9 cellular contexts compared by ENCODE assay signal in genomic region chr11:117876049-117876340, GRCh38. TPM values are rescaled to one million over a fixed set of nuclear protein-coding genes. Genes with fewer than 3 reads are reported as not detected.
DNase-seq lines count a peak whose midpoint lies in the region; ATAC-seq, FAIRE-seq and TF ChIP-seq lines count a peak whose summit lies in the region.
"Had no signal": no experiment of that assay in that cellular context is flagged by ENCODE, and none has a peak within 500 bp of the region (broad histone marks: within the 10 kb centered on the region; RNA-seq: fewer than 3 reads in every experiment).

No MANE protein-coding gene starts in this region.

- peaks cover 4% of the 10 kb centered on the region for H4K20me1 ChIP-seq in astrocyte (ENCODE audit: insufficient read depth, low read length)

- 0% methylated on average over 8 of the region's 10 CpGs for WGBS in right lobe of liver (ENCODE audit: insufficient coverage, low coverage, low lambda C conversion rate, missing lambda C conversion rate)

- peaks cover 61% of the 10 kb centered on the region for H3K27me3 Mint-ChIP-seq in activated CD4-positive, alpha-beta T cell treated with anti-CD3 and anti-CD28 coated beads, Interleukin-2, amount 10 ng/mL, durations not matched to agents 7 days and 5 days
- H3K27me3 Mint-ChIP-seq in astrocyte (ENCODE audit: low read depth, unreplicated experiment): peaks cover 75% of the 10 kb centered on the region

- H3K4me1 Mint-ChIP-seq in activated CD4-positive, alpha-beta T cell treated with anti-CD3 and anti-CD28 coated beads, Interleukin-2, amount 10 ng/mL, durations not matched to agents 7 days and 5 days: peaks cover 40% of the 10 kb centered on the region
- peaks cover 7% of the 10 kb centered on the region for H3K4me1 Mint-ChIP-seq in astrocyte (ENCODE audit: low read depth, unreplicated experiment)

- no peaks in the 10 kb centered on the region for H3K9me3 ChIP-seq in astrocyte (ENCODE audit: insufficient read depth, low read depth, low read length)
- no peaks in the 10 kb centered on the region for H3K9me3 ChIP-seq in right lobe of liver

- H3K9me3 Mint-ChIP-seq in activated CD4-positive, alpha-beta T cell treated with anti-CD3 and anti-CD28 coated beads, Interleukin-2, amount 10 ng/mL, durations not matched to agents 7 days and 5 days: no peaks in the 10 kb centered on the region
- peaks cover 6% of the 10 kb centered on the region for H3K9me3 Mint-ChIP-seq in astrocyte (ENCODE audit: unreplicated experiment)

- H3K36me3 ChIP-seq in astrocyte (ENCODE audit: insufficient read depth, low read length) (no peaks in the 10 kb centered on the region), right lobe of liver (no peaks in the 10 kb centered on the region)

- peak overlapping the region; percentile 63 for H3K4me3 ChIP-seq in astrocyte (ENCODE audit: insufficient read depth, low read depth, low read length)
- peak overlapping the region; percentile 39 to 48 (median 42) for H3K4me3 ChIP-seq in right lobe of liver

- intact Hi-C loops in right lobe of liver (cut with DNase I): no loop called here

- POLR2A ChIA-PET in activated CD4-positive, alpha-beta T cell treated with anti-CD3 and anti-CD28 coated beads, Interleukin-2, amount 10 ng/mL, durations not matched to agents 7 days and 5 days (lab: Charles Lee): no interaction called here

- H3K36me3 Mint-ChIP-seq in activated CD4-positive, alpha-beta T cell treated with anti-CD3 and anti-CD28 coated beads, Interleukin-2, amount 10 ng/mL, durations not matched to agents 7 days and 5 days (ENCODE audit: low read depth): no peaks in the 10 kb centered on the region
- no peaks in the 10 kb centered on the region for H3K36me3 Mint-ChIP-seq in astrocyte (ENCODE audit: low read depth, unreplicated experiment)

- no peaks in the 10 kb centered on the region for H3K79me2 ChIP-seq in astrocyte (ENCODE audit: insufficient read depth, low read length)

- DNase-seq in activated CD4-positive, alpha-beta T cell treated with anti-CD3 and anti-CD28 coated beads, Interleukin-2, amount 10 ng/mL, durations not matched to agents 7 days and 5 days: no peak
- DNase-seq in activated CD4-positive, alpha-beta T cell treated with anti-CD3 and anti-CD28 coated beads for 4 hours: no peak
- DNase-seq in astrocyte (ENCODE audit: low read depth): no peak
- no peak for DNase-seq in right lobe of liver
- DNase-seq: NCI-H1048 had no signal

- no peak for FAIRE-seq in astrocyte (lab: Jason Lieb, UNC)

- no peak for TF ChIP-seq POLR2A in right lobe of liver (IDR thresholded peaks at IDR 0.05)

- ATAC-seq in right lobe of liver (no peak), HG02678 (IDR thresholded peaks at IDR 0.05; ENCODE audit: unreplicated experiment) (no peak), HG03378 (IDR thresholded peaks at IDR 0.05; ENCODE audit: unreplicated experiment) (no peak), GM18867 (IDR thresholded peaks at IDR 0.05; ENCODE audit: unreplicated experiment) (no peak)

- H3K4me1 ChIP-seq in astrocyte (ENCODE audit: insufficient read depth, low read length): peaks cover 5% of the 10 kb centered on the region
- no peaks in the 10 kb centered on the region for H3K4me1 ChIP-seq in right lobe of liver

- TF ChIP-seq CTCF in astrocyte (IDR thresholded peaks at IDR 0.05; ENCODE audit: insufficient read depth, low read depth, low read length) (no peak), right lobe of liver (IDR thresholded peaks at IDR 0.05) (no peak)

- H3K27ac ChIP-seq in astrocyte (ENCODE audit: low read depth, low read length) (no peak overlapping the region), right lobe of liver (peak overlapping the region in 2 of 3 donors; percentile 43 to 78), temporal lobe (ENCODE audit: low read depth, low read length) (peak overlapping the region; percentile 85)

- peak overlapping the region; percentile 74 for H2AFZ ChIP-seq in astrocyte (ENCODE audit: low read depth, low read length)

- CTCF ChIA-PET in activated CD4-positive, alpha-beta T cell treated with anti-CD3 and anti-CD28 coated beads, Interleukin-2, amount 10 ng/mL, durations not matched to agents 7 days and 5 days (lab: Charles Lee): interaction anchor here (0.8 to 1.2 kb wide), 3 partner anchors 9 to 71 kb away, joined by 3 to 4 read pairs (median 4); no protein-coding TSS in a partner anchor

- H3K4me2 ChIP-seq in astrocyte (ENCODE audit: low read length): peak overlapping the region; percentile 89

- H3K9ac ChIP-seq in astrocyte (ENCODE audit: low read length): peak overlapping the region; percentile 58

- peaks cover 60% of the 10 kb centered on the region for H3K27me3 ChIP-seq in astrocyte (ENCODE audit: insufficient read depth, low read length)
- peaks cover 0 to 4% of the 10 kb centered on the region in 2 donors for H3K27me3 ChIP-seq in right lobe of liver

- H3K27ac Mint-ChIP-seq in activated CD4-positive, alpha-beta T cell treated with anti-CD3 and anti-CD28 coated beads, Interleukin-2, amount 10 ng/mL, durations not matched to agents 7 days and 5 days: no peak overlapping the region
- H3K27ac Mint-ChIP-seq in astrocyte (ENCODE audit: unreplicated experiment): peak overlapping the region; percentile 10

- peak overlapping the region; percentile 53 for H3K4me3 Mint-ChIP-seq in activated CD4-positive, alpha-beta T cell treated with anti-CD3 and anti-CD28 coated beads, Interleukin-2, amount 10 ng/mL, durations not matched to agents 7 days and 5 days
- peak overlapping the region; percentile 92 for H3K4me3 Mint-ChIP-seq in astrocyte (ENCODE audit: unreplicated experiment)

RNA-seq across cellular contexts. Expression of gene FXYD6, which starts 0.5 kb away (rescaled TPM):
- total RNA-seq in activated CD4-positive, alpha-beta T cell treated with anti-CD3 and anti-CD28 coated beads, Interleukin-2, amount 10 ng/mL, durations not matched to agents 7 days and 5 days: not detected
- total RNA-seq in astrocyte: 8.1 and 10.5 TPM in 2 replicates
- 10 to 100 TPM in 2 of 6 experiments, 1 to 10 TPM in 4; 4.9 to 14.4 (median 8.9) TPM for total RNA-seq in right lobe of liver
- total RNA-seq in temporal lobe: 149 TPM

RNA-seq across cellular contexts. Expression of gene FXYD2, which starts 51.5 kb away (rescaled TPM):
- total RNA-seq in activated CD4-positive, alpha-beta T cell treated with anti-CD3 and anti-CD28 coated beads, Interleukin-2, amount 10 ng/mL, durations not matched to agents 7 days and 5 days: 1 to 10 TPM in 1 of 2 experiments, under 1 TPM in 1; 0.97 to 1.3 TPM
- total RNA-seq in astrocyte (not detected in 2 replicates), right lobe of liver (10 to 100 TPM in 5 of 6 experiments, 1 to 10 TPM in 1; 9.3 to 13.7 (median 11.4) TPM), temporal lobe (0.49 TPM)

RNA-seq across cellular contexts. Expression of gene TMPRSS13, which starts 53.2 kb away (rescaled TPM):
- total RNA-seq in activated CD4-positive, alpha-beta T cell treated with anti-CD3 and anti-CD28 coated beads, Interleukin-2, amount 10 ng/mL, durations not matched to agents 7 days and 5 days: 1 to 10 TPM; 1.4 to 1.5 TPM
- total RNA-seq in astrocyte (0.10 and 0.66 TPM in 2 replicates), right lobe of liver (under 1 TPM in 3 of 6 experiments, not detected in 3; 0.09 to 0.61 (median 0.12) TPM), temporal lobe (0.25 TPM)
